1 cellular context compared by ENCODE assay signal in the genomic region with DNA sequence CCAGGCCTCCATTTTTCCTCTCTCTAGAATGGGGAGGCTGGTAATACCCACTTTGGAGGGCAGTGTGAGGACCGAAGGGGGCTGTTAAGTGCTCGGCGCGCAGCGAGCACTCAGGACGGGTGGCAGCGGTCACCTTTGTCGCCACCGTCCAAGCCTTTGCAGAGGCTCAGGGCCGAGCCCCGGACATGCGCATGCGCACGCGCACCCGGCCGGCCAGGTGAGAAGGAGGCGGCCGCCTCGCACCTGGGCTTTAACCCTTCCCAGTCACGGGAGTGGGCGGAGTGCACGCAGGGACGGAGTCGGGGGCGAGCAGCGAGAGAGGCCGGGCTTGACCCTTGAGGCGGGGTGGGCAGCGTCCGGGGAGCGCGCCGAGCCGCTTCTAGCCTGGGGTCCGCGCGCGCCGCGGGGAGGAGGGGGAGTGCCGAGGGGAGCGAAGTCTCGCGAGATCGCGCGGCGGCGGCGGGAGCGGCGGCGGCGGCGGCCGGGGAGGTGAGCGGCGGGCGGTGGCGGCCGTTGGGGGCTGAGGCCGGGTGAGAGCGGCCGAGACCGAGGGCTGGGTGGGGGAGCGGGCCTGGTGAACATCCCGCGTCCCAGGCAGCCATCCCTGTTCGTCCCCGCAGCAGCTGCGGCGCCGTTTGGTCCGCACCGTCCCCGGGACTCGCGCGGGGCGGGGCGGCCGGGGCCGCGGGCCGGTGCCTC.
TF ChIP-seq lines count a peak whose summit lies in the region.

A gene with protein sequence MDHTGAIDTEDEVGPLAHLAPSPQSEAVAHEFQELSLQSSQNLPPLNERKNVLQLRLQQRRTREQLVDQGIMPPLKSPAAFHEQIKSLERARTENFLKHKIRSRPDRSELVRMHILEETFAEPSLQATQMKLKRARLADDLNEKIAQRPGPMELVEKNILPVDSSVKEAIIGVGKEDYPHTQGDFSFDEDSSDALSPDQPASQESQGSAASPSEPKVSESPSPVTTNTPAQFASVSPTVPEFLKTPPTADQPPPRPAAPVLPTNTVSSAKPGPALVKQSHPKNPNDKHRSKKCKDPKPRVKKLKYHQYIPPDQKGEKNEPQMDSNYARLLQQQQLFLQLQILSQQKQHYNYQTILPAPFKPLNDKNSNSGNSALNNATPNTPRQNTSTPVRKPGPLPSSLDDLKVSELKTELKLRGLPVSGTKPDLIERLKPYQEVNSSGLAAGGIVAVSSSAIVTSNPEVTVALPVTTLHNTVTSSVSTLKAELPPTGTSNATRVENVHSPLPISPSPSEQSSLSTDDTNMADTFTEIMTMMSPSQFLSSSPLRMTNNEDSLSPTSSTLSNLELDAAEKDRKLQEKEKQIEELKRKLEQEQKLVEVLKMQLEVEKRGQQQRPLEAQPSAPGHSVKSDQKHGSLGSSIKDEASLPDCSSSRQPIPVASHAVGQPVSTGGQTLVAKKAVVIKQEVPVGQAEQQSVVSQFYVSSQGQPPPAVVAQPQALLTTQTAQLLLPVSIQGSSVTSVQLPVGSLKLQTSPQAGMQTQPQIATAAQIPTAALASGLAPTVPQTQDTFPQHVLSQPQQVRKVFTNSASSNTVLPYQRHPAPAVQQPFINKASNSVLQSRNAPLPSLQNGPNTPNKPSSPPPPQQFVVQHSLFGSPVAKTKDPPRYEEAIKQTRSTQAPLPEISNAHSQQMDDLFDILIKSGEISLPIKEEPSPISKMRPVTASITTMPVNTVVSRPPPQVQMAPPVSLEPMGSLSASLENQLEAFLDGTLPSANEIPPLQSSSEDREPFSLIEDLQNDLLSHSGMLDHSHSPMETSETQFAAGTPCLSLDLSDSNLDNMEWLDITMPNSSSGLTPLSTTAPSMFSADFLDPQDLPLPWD (plus strand): TSS at position 443 of the 699 bp plus-strand sequence. CDS start 69,288 bp downstream, outside the sequence.

TF ChIP-seq in HepG2, 621 proteins besides CTCF, POLR2A, EP300 and RAD21 (continued from another document and continues in another):
- TF ChIP-seq, protein P1, sequence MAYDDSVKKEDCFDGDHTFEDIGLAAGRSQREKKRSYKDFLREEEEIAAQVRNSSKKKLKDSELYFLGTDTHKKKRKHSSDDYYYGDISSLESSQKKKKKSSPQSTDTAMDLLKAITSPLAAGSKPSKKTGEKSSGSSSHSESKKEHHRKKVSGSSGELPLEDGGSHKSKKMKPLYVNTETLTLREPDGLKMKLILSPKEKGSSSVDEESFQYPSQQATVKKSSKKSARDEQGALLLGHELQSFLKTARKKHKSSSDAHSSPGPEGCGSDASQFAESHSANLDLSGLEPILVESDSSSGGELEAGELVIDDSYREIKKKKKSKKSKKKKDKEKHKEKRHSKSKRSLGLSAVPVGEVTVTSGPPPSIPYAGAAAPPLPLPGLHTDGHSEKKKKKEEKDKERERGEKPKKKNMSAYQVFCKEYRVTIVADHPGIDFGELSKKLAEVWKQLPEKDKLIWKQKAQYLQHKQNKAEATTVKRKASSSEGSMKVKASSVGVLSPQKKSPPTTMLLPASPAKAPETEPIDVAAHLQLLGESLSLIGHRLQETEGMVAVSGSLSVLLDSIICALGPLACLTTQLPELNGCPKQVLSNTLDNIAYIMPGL (CRISPR knock-in tag; IDR thresholded peaks at IDR 0.05; ENCODE audit: borderline replicate concordance in 1 of 2, low read depth in 1 of 2) = peak; percentile 91 to 96
- TF ChIP-seq CBX2 (IDR thresholded peaks at IDR 0.05; ENCODE audit: low read depth, low read length) (no peak), CBX2 (CRISPR knock-in tag; IDR thresholded peaks at IDR 0.05; ENCODE audit: low read depth) (peak; percentile 98), ZNF720 (CRISPR knock-in tag; IDR thresholded peaks at IDR 0.05) (peak; percentile 22; the same call in 1 of the 2 replicates), ZNF83 (CRISPR knock-in tag; IDR thresholded peaks at IDR 0.05; ENCODE audit: borderline replicate concordance) (no peak; the same call in 1 of the 2 replicates), HNRNPH1 (optimal IDR thresholded peaks at IDR 0.05; ENCODE audit: low read depth, low read length) (no peak), ZNF282 (IDR thresholded peaks at IDR 0.05; ENCODE audit: partially characterized antibody) (no peak), KAT8 (CRISPR knock-in tag; IDR thresholded peaks at IDR 0.05) (peak; percentile 81), HNF4G (IDR thresholded peaks at IDR 0.05; ENCODE audit: borderline replicate concordance, low read depth, low read length) (no peak), HNF4G (CRISPR knock-in tag; IDR thresholded peaks at IDR 0.05; ENCODE audit: borderline replicate concordance, low read depth) (0 out of 2 replicates have a peak, but pooled peaks have one; percentile 66), IKZF4 (CRISPR knock-in tag; IDR thresholded peaks at IDR 0.05; ENCODE audit: borderline replicate concordance, low read depth, not compliant biosample characterization) (peak; percentile 98), ZNF879 (CRISPR knock-in tag; IDR thresholded peaks at IDR 0.05) (no peak; the same call in 1 of the 2 replicates), ZSCAN12 (CRISPR knock-in tag; IDR thresholded peaks at IDR 0.05) (no peak; the same call in 1 of the 2 replicates), ATF1 (CRISPR knock-in tag; IDR thresholded peaks at IDR 0.05) (no peak), SP2 (CRISPR knock-in tag; IDR thresholded peaks at IDR 0.05) (peak; percentile 43; the same call in 1 of the 2 replicates), ZNF207 (IDR thresholded peaks at IDR 0.05; ENCODE audit: borderline replicate concordance) (no peak), ZNF253 (CRISPR knock-in tag; IDR thresholded peaks at IDR 0.05; ENCODE audit: borderline replicate concordance) (no peak), ZNF451 (CRISPR knock-in tag; IDR thresholded peaks at IDR 0.05) (peak; percentile 96), HOXA3 (CRISPR knock-in tag; IDR thresholded peaks at IDR 0.05) (peak; percentile 95), ZFP82 (CRISPR knock-in tag; IDR thresholded peaks at IDR 0.05; ENCODE audit: borderline replicate concordance) (peak; percentile 88; the same call in 1 of the 2 replicates), MZF1 (CRISPR knock-in tag; IDR thresholded peaks at IDR 0.05; ENCODE audit: borderline replicate concordance) (no peak), ZSCAN25 (CRISPR knock-in tag; IDR thresholded peaks at IDR 0.05) (peak; percentile 89), TEAD2 (CRISPR knock-in tag; IDR thresholded peaks at IDR 0.05) (peak; percentile 7; the same call in 1 of the 2 replicates), HNF4A (CRISPR knock-in tag; IDR thresholded peaks at IDR 0.05) (peak; percentile 33; the same call in 1 of the 2 replicates), FOXJ3 (CRISPR knock-in tag; IDR thresholded peaks at IDR 0.05; ENCODE audit: borderline replicate concordance) (no peak), SRSF9 (IDR thresholded peaks at IDR 0.05; ENCODE audit: borderline replicate concordance, insufficient read depth, low read depth, low read length, poor library complexity, severe bottlenecking) (no peak)
- TF ChIP-seq, protein P2, sequence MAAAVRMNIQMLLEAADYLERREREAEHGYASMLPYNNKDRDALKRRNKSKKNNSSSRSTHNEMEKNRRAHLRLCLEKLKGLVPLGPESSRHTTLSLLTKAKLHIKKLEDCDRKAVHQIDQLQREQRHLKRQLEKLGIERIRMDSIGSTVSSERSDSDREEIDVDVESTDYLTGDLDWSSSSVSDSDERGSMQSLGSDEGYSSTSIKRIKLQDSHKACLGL (CRISPR knock-in tag; IDR thresholded peaks at IDR 0.05) = peak; percentile 89
- TF ChIP-seq, protein P3, sequence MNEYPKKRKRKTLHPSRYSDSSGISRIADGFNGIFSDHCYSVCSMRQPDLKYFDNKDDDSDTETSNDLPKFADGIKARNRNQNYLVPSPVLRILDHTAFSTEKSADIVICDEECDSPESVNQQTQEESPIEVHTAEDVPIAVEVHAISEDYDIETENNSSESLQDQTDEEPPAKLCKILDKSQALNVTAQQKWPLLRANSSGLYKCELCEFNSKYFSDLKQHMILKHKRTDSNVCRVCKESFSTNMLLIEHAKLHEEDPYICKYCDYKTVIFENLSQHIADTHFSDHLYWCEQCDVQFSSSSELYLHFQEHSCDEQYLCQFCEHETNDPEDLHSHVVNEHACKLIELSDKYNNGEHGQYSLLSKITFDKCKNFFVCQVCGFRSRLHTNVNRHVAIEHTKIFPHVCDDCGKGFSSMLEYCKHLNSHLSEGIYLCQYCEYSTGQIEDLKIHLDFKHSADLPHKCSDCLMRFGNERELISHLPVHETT (CRISPR knock-in tag; conservative IDR thresholded peaks at IDR 0.05) = peak; percentile 62
- TF ChIP-seq, protein P4, sequence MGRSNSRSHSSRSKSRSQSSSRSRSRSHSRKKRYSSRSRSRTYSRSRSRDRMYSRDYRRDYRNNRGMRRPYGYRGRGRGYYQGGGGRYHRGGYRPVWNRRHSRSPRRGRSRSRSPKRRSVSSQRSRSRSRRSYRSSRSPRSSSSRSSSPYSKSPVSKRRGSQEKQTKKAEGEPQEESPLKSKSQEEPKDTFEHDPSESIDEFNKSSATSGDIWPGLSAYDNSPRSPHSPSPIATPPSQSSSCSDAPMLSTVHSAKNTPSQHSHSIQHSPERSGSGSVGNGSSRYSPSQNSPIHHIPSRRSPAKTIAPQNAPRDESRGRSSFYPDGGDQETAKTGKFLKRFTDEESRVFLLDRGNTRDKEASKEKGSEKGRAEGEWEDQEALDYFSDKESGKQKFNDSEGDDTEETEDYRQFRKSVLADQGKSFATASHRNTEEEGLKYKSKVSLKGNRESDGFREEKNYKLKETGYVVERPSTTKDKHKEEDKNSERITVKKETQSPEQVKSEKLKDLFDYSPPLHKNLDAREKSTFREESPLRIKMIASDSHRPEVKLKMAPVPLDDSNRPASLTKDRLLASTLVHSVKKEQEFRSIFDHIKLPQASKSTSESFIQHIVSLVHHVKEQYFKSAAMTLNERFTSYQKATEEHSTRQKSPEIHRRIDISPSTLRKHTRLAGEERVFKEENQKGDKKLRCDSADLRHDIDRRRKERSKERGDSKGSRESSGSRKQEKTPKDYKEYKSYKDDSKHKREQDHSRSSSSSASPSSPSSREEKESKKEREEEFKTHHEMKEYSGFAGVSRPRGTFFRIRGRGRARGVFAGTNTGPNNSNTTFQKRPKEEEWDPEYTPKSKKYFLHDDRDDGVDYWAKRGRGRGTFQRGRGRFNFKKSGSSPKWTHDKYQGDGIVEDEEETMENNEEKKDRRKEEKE (IDR thresholded peaks at IDR 0.05) = no peak
- TF ChIP-seq, protein P5, sequence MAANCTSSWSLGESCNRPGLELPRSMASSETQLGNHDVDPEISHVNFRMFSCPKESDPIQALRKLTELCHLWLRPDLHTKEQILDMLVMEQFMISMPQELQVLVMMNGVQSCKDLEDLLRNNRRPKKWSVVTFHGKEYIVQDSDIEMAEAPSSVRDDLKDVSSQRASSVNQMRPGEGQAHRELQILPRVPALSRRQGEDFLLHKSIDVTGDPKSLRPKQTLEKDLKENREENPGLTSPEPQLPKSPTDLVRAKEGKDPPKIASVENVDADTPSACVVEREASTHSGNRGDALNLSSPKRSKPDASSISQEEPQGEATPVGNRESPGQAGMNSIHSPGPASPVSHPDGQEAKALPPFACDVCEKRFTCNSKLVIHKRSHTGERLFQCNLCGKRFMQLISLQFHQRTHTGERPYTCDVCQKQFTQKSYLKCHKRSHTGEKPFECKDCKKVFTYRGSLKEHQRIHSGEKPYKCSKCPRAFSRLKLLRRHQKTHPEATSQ (CRISPR knock-in tag; IDR thresholded peaks at IDR 0.05; ENCODE audit: borderline replicate concordance) = no peak; the same call in 1 of the 2 replicates
- TF ChIP-seq, protein P6, sequence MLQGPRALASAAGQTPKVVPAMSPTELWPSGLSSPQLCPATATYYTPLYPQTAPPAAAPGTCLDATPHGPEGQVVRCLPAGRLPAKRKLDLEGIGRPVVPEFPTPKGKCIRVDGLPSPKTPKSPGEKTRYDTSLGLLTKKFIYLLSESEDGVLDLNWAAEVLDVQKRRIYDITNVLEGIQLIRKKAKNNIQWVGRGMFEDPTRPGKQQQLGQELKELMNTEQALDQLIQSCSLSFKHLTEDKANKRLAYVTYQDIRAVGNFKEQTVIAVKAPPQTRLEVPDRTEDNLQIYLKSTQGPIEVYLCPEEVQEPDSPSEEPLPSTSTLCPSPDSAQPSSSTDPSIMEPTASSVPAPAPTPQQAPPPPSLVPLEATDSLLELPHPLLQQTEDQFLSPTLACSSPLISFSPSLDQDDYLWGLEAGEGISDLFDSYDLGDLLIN (CRISPR knock-in tag; IDR thresholded peaks at IDR 0.05; ENCODE audit: borderline replicate concordance) = peak; percentile 91
- TF ChIP-seq, protein P7, sequence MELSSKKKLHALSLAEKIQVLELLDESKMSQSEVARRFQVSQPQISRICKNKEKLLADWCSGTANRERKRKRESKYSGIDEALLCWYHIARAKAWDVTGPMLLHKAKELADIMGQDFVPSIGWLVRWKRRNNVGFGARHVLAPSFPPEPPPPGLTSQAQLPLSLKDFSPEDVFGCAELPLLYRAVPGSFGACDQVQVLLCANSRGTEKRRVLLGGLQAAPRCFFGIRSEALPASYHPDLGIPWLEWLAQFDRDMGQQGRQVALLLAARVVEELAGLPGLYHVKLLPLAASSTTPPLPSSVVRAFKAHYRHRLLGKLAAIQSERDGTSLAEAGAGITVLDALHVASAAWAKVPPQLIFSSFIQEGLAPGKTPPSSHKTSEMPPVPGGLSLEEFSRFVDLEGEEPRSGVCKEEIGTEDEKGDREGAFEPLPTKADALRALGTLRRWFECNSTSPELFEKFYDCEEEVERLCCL (CRISPR knock-in tag; IDR thresholded peaks at IDR 0.05; ENCODE audit: borderline replicate concordance) = no peak; the same call in 1 of the 2 replicates
